8 cellular contexts compared by ENCODE assay signal in genomic region chr1:206663832-206664652, GRCh38.
A peak's percentile ranks its signal among the peaks of the same experiment; 100 is the strongest.
DNase-seq lines count a peak whose midpoint lies in the region; ATAC-seq and TF ChIP-seq lines count a peak whose summit lies in the region.

No MANE protein-coding gene starts in this region.

- H3K4me3 ChIP-seq in WI38 (ENCODE audit: low read depth, low read length) (no peak overlapping the region), cardiac fibroblast (replicated peaks in 1 of 2; ENCODE audit: low read depth in 2 of 2, low read length in 2 of 2) (no peak overlapping the region)

- TF ChIP-seq CTCF in WI38 (IDR thresholded peaks at IDR 0.05; ENCODE audit: low read depth, low read length) (peak; percentile 68), cardiac fibroblast (IDR thresholded peaks at IDR 0.05; ENCODE audit: low read depth, low read length) (peak; percentile 69)

- ATAC-seq in HG02588 (IDR thresholded peaks at IDR 0.05; ENCODE audit: unreplicated experiment): peak; percentile 51
- no peak for ATAC-seq in HG03571 (IDR thresholded peaks at IDR 0.05; ENCODE audit: unreplicated experiment)

- DNase-seq in DMS79 (lab: John Stamatoyannopoulos, UW) (peak; percentile 47), NCI-H2171 treated with DMSO at 0.1 percent for 48 hours (lab: John Stamatoyannopoulos, UW) (peak; percentile 74), cardiac fibroblast (ENCODE audit: low read depth in 2 of 2) (peak; percentile 78 to 79), kidney glomerular epithelial cell (lab: John Stamatoyannopoulos, UW) (peak; percentile 40)
- DNase-seq in stimulated activated CD4-positive, alpha-beta T cell treated with anti-CD3 and anti-CD28 coated beads, Interleukin-4, amount 100 ng/mL, for 1 hour: peak; percentile 54
